Comparison of ENCODE assay signal across 2 cellular contexts in the genomic region with DNA sequence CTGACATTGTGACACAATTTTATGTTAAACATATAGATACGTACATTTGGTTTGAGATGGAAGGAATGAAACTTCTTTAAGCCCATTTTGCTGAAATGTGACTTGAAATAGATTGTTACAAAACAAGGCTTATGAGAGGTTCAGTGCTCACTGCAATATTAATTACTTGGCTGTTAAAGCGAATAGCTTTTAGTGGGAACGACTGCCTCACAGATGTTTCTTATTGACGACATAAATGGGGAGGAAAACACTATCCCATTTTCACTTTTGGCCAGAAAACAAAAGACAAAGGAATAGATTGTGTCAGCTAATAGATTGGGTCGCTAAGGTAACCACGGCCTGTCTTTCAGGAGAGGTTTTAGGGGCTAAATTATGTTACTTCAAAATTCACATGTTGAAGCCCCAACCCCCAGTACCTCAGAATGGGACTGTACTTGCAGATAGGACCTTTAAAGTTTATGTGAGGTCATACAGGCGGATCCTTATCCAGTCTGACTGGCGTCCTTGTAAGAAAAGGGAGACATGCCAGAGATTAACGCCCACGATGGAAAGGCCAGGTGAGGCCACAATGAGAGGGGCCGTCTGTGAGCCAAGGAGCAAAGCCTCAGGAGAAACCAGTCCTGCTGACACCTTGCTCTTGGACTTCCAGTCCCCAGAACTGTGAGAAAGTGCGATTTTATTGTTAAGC.
TF ChIP-seq lines count a peak whose summit lies in the region.

No MANE protein-coding gene starts in this region.

TF ChIP-seq in liver, 16 proteins besides CTCF, POLR2A, EP300 and RAD21:
- TF ChIP-seq GABPA (IDR thresholded peaks at IDR 0.05 in 1 of 2, conservative IDR thresholded peaks at IDR 0.05 in 1 of 2) (no peak), EGR1 (IDR thresholded peaks at IDR 0.05; ENCODE audit: low read depth in 2 of 2) (no peak), HNF4G (IDR thresholded peaks at IDR 0.05) (no peak), TAF1 (conservative IDR thresholded peaks at IDR 0.05) (no peak), HNF4A (conservative IDR thresholded peaks at IDR 0.05) (no peak), NR2F2 (IDR thresholded peaks at IDR 0.05) (no peak), RXRA (IDR thresholded peaks at IDR 0.05) (no peak), YY1 (IDR thresholded peaks at IDR 0.05) (no peak), SP1 (IDR thresholded peaks at IDR 0.05) (no peak), FOXA1 (IDR thresholded peaks at IDR 0.05) (no peak), JUND (IDR thresholded peaks at IDR 0.05) (no peak), FOXA2 (IDR thresholded peaks at IDR 0.05) (no peak)
- TF ChIP-seq, protein P1, sequence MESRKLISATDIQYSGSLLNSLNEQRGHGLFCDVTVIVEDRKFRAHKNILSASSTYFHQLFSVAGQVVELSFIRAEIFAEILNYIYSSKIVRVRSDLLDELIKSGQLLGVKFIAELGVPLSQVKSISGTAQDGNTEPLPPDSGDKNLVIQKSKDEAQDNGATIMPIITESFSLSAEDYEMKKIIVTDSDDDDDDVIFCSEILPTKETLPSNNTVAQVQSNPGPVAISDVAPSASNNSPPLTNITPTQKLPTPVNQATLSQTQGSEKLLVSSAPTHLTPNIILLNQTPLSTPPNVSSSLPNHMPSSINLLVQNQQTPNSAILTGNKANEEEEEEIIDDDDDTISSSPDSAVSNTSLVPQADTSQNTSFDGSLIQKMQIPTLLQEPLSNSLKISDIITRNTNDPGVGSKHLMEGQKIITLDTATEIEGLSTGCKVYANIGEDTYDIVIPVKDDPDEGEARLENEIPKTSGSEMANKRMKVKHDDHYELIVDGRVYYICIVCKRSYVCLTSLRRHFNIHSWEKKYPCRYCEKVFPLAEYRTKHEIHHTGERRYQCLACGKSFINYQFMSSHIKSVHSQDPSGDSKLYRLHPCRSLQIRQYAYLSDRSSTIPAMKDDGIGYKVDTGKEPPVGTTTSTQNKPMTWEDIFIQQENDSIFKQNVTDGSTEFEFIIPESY (IDR thresholded peaks at IDR 0.05) = no peak
- TF ChIP-seq, protein P2, sequence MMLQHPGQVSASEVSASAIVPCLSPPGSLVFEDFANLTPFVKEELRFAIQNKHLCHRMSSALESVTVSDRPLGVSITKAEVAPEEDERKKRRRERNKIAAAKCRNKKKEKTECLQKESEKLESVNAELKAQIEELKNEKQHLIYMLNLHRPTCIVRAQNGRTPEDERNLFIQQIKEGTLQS (IDR thresholded peaks at IDR 0.05) = no peak
- TF ChIP-seq, protein P3, sequence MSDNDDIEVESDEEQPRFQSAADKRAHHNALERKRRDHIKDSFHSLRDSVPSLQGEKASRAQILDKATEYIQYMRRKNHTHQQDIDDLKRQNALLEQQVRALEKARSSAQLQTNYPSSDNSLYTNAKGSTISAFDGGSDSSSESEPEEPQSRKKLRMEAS (IDR thresholded peaks at IDR 0.05) = no peak
- TF ChIP-seq, protein P4, sequence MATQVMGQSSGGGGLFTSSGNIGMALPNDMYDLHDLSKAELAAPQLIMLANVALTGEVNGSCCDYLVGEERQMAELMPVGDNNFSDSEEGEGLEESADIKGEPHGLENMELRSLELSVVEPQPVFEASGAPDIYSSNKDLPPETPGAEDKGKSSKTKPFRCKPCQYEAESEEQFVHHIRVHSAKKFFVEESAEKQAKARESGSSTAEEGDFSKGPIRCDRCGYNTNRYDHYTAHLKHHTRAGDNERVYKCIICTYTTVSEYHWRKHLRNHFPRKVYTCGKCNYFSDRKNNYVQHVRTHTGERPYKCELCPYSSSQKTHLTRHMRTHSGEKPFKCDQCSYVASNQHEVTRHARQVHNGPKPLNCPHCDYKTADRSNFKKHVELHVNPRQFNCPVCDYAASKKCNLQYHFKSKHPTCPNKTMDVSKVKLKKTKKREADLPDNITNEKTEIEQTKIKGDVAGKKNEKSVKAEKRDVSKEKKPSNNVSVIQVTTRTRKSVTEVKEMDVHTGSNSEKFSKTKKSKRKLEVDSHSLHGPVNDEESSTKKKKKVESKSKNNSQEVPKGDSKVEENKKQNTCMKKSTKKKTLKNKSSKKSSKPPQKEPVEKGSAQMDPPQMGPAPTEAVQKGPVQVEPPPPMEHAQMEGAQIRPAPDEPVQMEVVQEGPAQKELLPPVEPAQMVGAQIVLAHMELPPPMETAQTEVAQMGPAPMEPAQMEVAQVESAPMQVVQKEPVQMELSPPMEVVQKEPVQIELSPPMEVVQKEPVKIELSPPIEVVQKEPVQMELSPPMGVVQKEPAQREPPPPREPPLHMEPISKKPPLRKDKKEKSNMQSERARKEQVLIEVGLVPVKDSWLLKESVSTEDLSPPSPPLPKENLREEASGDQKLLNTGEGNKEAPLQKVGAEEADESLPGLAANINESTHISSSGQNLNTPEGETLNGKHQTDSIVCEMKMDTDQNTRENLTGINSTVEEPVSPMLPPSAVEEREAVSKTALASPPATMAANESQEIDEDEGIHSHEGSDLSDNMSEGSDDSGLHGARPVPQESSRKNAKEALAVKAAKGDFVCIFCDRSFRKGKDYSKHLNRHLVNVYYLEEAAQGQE (IDR thresholded peaks at IDR 0.05) = no peak

TF ChIP-seq in HepG2, 621 proteins besides CTCF, POLR2A, EP300 and RAD21:
- no peak for TF ChIP-seq MAFK (conservative IDR thresholded peaks at IDR 0.05 in 1 of 2, IDR thresholded peaks at IDR 0.05 in 1 of 2; ENCODE audit: low read length in 2 of 2)
- no peak for TF ChIP-seq MEF2D (CRISPR knock-in tag; IDR thresholded peaks at IDR 0.05)
- TF ChIP-seq PCBP2 (optimal IDR thresholded peaks at IDR 0.05; ENCODE audit: low read depth, low read length, poor library complexity, severe bottlenecking) = no peak
